In genomic region chr2:164877169-164877568, GRCh38 we compare ENCODE assay signal across 1 cellular context.
TF ChIP-seq lines count a peak whose summit lies in the region.

No MANE protein-coding gene starts in this region.

TF ChIP-seq in HepG2, 621 proteins besides CTCF, POLR2A, EP300 and RAD21:
- TF ChIP-seq, protein P1, sequence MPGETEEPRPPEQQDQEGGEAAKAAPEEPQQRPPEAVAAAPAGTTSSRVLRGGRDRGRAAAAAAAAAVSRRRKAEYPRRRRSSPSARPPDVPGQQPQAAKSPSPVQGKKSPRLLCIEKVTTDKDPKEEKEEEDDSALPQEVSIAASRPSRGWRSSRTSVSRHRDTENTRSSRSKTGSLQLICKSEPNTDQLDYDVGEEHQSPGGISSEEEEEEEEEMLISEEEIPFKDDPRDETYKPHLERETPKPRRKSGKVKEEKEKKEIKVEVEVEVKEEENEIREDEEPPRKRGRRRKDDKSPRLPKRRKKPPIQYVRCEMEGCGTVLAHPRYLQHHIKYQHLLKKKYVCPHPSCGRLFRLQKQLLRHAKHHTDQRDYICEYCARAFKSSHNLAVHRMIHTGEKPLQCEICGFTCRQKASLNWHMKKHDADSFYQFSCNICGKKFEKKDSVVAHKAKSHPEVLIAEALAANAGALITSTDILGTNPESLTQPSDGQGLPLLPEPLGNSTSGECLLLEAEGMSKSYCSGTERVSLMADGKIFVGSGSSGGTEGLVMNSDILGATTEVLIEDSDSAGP (CRISPR knock-in tag; IDR thresholded peaks at IDR 0.05; ENCODE audit: borderline replicate concordance), result no peak
- no peak for TF ChIP-seq PATZ1 (CRISPR knock-in tag; IDR thresholded peaks at IDR 0.05)
- no peak for TF ChIP-seq MLX (CRISPR knock-in tag; IDR thresholded peaks at IDR 0.05)
- TF ChIP-seq ZNF556 (CRISPR knock-in tag; IDR thresholded peaks at IDR 0.05; ENCODE audit: borderline replicate concordance), result no peak
- TF ChIP-seq HNRNPLL (IDR thresholded peaks at IDR 0.05; ENCODE audit: low read depth, low read length, poor library complexity, severe bottlenecking), result no peak
